Comparison of ENCODE assay signal across 13 cellular contexts in genomic region chr13:47100214-47100853, GRCh38.
A peak's percentile ranks its signal among the peaks of the same experiment; 100 is the strongest.
DNase-seq lines count a peak whose midpoint lies in the region; ATAC-seq and TF ChIP-seq lines count a peak whose summit lies in the region.
"Had no signal": no experiment of that assay in that cellular context is flagged by ENCODE, and none has a peak within 500 bp of the region (broad histone marks: within the 10 kb centered on the region; RNA-seq: fewer than 3 reads in every experiment).

No MANE protein-coding gene starts in this region.

- no peaks in the 10 kb centered on the region for H3K4me1 ChIP-seq in mucosa of descending colon (ENCODE audit: low read depth)

- CTCF ChIA-PET in activated CD4-positive, alpha-beta T cell treated with anti-CD3 and anti-CD28 coated beads, Interleukin-2, amount 10 ng/mL, durations not matched to agents 7 days and 5 days (lab: Charles Lee) = no interaction called here

- no peak overlapping the region for H3K4me3 Mint-ChIP-seq in activated CD4-positive, alpha-beta T cell treated with anti-CD3 and anti-CD28 coated beads, Interleukin-2, amount 10 ng/mL, durations not matched to agents 7 days and 5 days
- H3K4me3 Mint-ChIP-seq: activated naive CD8-positive, alpha-beta T cell had no signal

- ATAC-seq in GM19351 (IDR thresholded peaks at IDR 0.05; ENCODE audit: unreplicated experiment) (peak; percentile 93), HG02678 (IDR thresholded peaks at IDR 0.05; ENCODE audit: unreplicated experiment) (peak; percentile 90), HG03432 (IDR thresholded peaks at IDR 0.05; ENCODE audit: unreplicated experiment) (peak; percentile 93), mucosa of descending colon (no peak)

- H3K36me3 ChIP-seq in mucosa of descending colon (ENCODE audit: low read depth) = no peaks in the 10 kb centered on the region

- no peaks in the 10 kb centered on the region for H3K4me1 Mint-ChIP-seq in activated CD4-positive, alpha-beta T cell treated with anti-CD3 and anti-CD28 coated beads, Interleukin-2, amount 10 ng/mL, durations not matched to agents 7 days and 5 days

- peaks cover 5% of the 10 kb centered on the region for H3K9me3 Mint-ChIP-seq in activated CD4-positive, alpha-beta T cell treated with anti-CD3 and anti-CD28 coated beads, Interleukin-2, amount 10 ng/mL, durations not matched to agents 7 days and 5 days

- no peaks in the 10 kb centered on the region for H3K9me3 ChIP-seq in mucosa of descending colon

- no peak for TF ChIP-seq CTCF in GM10266 (IDR thresholded peaks at IDR 0.05; ENCODE audit: control insufficient read depth, insufficient read depth, low read depth, missing control alignments)
- no peak for TF ChIP-seq CTCF in mucosa of descending colon (IDR thresholded peaks at IDR 0.05)

- intact Hi-C loops in mucosa of descending colon (cut with DNase I, micrococcal nuclease) = no loop called here

- peak; percentile 19 for DNase-seq in GM10266 (ENCODE audit: extremely low spot score)
- no peak for DNase-seq in superior temporal gyrus (ENCODE audit: extremely low spot score)
- no peak for DNase-seq in activated CD4-positive, alpha-beta T cell treated with anti-CD3 and anti-CD28 coated beads, Interleukin-2, amount 10 ng/mL, durations not matched to agents 7 days and 5 days
- DNase-seq in mucosa of descending colon = no peak
- no peak for DNase-seq in NCI-H1436 treated with DMSO at 0.1 percent for 48 hours (lab: John Stamatoyannopoulos, UW)
- DNase-seq: activated CD8-positive, alpha-beta memory T cell treated with anti-CD3 and anti-CD28 coated beads for 24 hours; HCEC 1CT; mammary epithelial cell; substantia nigra had no signal

- POLR2A ChIA-PET in activated CD4-positive, alpha-beta T cell treated with anti-CD3 and anti-CD28 coated beads, Interleukin-2, amount 10 ng/mL, durations not matched to agents 7 days and 5 days (lab: Charles Lee) = no interaction called here

- no peaks in the 10 kb centered on the region for H3K36me3 Mint-ChIP-seq in activated CD4-positive, alpha-beta T cell treated with anti-CD3 and anti-CD28 coated beads, Interleukin-2, amount 10 ng/mL, durations not matched to agents 7 days and 5 days (ENCODE audit: low read depth)
- H3K36me3 Mint-ChIP-seq: activated naive CD8-positive, alpha-beta T cell had no signal

- peaks cover 12% of the 10 kb centered on the region for H3K27me3 Mint-ChIP-seq in activated CD4-positive, alpha-beta T cell treated with anti-CD3 and anti-CD28 coated beads, Interleukin-2, amount 10 ng/mL, durations not matched to agents 7 days and 5 days

- no peak overlapping the region for H3K4me3 ChIP-seq in mucosa of descending colon

- H3K27ac Mint-ChIP-seq in activated CD4-positive, alpha-beta T cell treated with anti-CD3 and anti-CD28 coated beads, Interleukin-2, amount 10 ng/mL, durations not matched to agents 7 days and 5 days = no peak overlapping the region
- H3K27ac Mint-ChIP-seq: activated naive CD8-positive, alpha-beta T cell had no signal
